Comparison of ENCODE assay signal across 19 cellular contexts in genomic region chr7:26381476-26382175, GRCh38.
"Had no signal": no experiment of that assay in that cellular context is flagged by ENCODE, and none has a peak within 500 bp of the region (broad histone marks: within the 10 kb centered on the region; RNA-seq: fewer than 3 reads in every experiment).

No MANE protein-coding gene starts in this region.

- H3K36me3 ChIP-seq: prostate gland had no signal

- ATAC-seq: left ventricle myocardium superior, sciatic nerve had no signal

- DNase-seq: activated CD4-positive, alpha-beta T cell treated with anti-CD3 and anti-CD28 coated beads, Interleukin-2, amount 10 ng/mL, durations not matched to agents 7 days and 5 days; activated effector memory CD4-positive, alpha-beta T cell treated with anti-CD3 and anti-CD28 coated beads, Interleukin-2, amount 50 U/mL, for 16 hours; activated T-cell treated with anti-CD3 and anti-CD28 coated beads for 4 hours; amygdala; cerebellar nuclear complex; dermis blood vessel endothelial cell; endodermal cell; erythroblast; kidney; left ventricle myocardium superior; mesendoderm; nucleus accumbens; stimulated activated CD4-positive, alpha-beta T cell treated with anti-CD3 and anti-CD28 coated beads, Interleukin-2, amount 100 ng/mL, for 24 hours; stimulated activated naive CD4-positive, alpha-beta T cell treated with Interleukin-2 at 50 U/mL for 16 hours; T1000 had no signal

- H3K9me3 Mint-ChIP-seq: activated CD4-positive, alpha-beta T cell treated with anti-CD3 and anti-CD28 coated beads, Interleukin-2, amount 10 ng/mL, durations not matched to agents 7 days and 5 days; endodermal cell had no signal

- H3K9me3 ChIP-seq: prostate gland had no signal

- H3K27ac Mint-ChIP-seq: activated CD4-positive, alpha-beta T cell treated with anti-CD3 and anti-CD28 coated beads, Interleukin-2, amount 10 ng/mL, durations not matched to agents 7 days and 5 days; activated naive CD8-positive, alpha-beta T cell; endodermal cell had no signal

- H3K4me1 ChIP-seq: prostate gland had no signal

- H3K27ac ChIP-seq: prostate gland, VCaP had no signal

- H3K4me3 ChIP-seq: prostate gland had no signal

- H3K4me3 Mint-ChIP-seq: activated CD4-positive, alpha-beta T cell treated with anti-CD3 and anti-CD28 coated beads, Interleukin-2, amount 10 ng/mL, durations not matched to agents 7 days and 5 days; activated naive CD8-positive, alpha-beta T cell; endodermal cell had no signal
